In genomic region chr1:110155878-110156522, GRCh38 we compare ENCODE assay signal across 1 cellular context.
TF ChIP-seq lines count a peak whose summit lies in the region.

No MANE protein-coding gene starts in this region.

TF ChIP-seq in IMR-90, 13 proteins besides CTCF, POLR2A, EP300 and RAD21:
- TF ChIP-seq MAFK (IDR thresholded peaks at IDR 0.05; ENCODE audit: low read depth, low read length) (no peak), CEBPB (IDR thresholded peaks at IDR 0.05; ENCODE audit: low read depth, low read length) (peak; percentile 43; the same call in 1 of the 2 replicates), MXI1 (IDR thresholded peaks at IDR 0.05; ENCODE audit: borderline replicate concordance, low read depth, low read length) (peak; percentile 54; the same call in 1 of the 2 replicates), MAZ (IDR thresholded peaks at IDR 0.05; ENCODE audit: borderline replicate concordance, low read depth, low read length) (peak; percentile 10; the same call in 1 of the 2 replicates), BHLHE40 (IDR thresholded peaks at IDR 0.05; ENCODE audit: low read depth, low read length) (no peak), NFE2L2 (IDR thresholded peaks at IDR 0.05; ENCODE audit: low read depth, low read length) (no peak)
TF ChIP-seq in IMR-90: peak in this region for 3.
